ENCODE assay signal across 19 cellular contexts in genomic region chr1:68973459-68974244, GRCh38.
DNase-seq lines count a peak whose midpoint lies in the region; ATAC-seq, FAIRE-seq and TF ChIP-seq lines count a peak whose summit lies in the region.
"Had no signal": no experiment of that assay in that cellular context is flagged by ENCODE, and none has a peak within 500 bp of the region (broad histone marks: within the 10 kb centered on the region; RNA-seq: fewer than 3 reads in every experiment).

No MANE protein-coding gene starts in this region.

- H3K36me3 ChIP-seq in neuronal stem cell (replicated peaks in 1 of 2; ENCODE audit: control insufficient read depth in 2 of 2, insufficient read depth in 2 of 2, low read length in 2 of 2), result no peaks in the 10 kb centered on the region
- no peaks in the 10 kb centered on the region for H3K36me3 ChIP-seq in CD4-positive, alpha-beta memory T cell (ENCODE audit: insufficient read depth, low read length)
- H3K36me3 ChIP-seq: BLaER1 had no signal

- POLR2A ChIA-PET in CD4-positive, alpha-beta memory T cell (lab: Charles Lee; ENCODE audit: partially characterized antibody), result no interaction called here

- no peaks in the 10 kb centered on the region for H3K4me1 Mint-ChIP-seq in CD4-positive, alpha-beta memory T cell
- H3K4me1 Mint-ChIP-seq: stimulated activated naive CD8-positive, alpha-beta T cell treated with anti-CD3 and anti-CD28 coated beads, Interleukin-15, amount 100 ng/mL, for 72 hours had no signal

- no peak overlapping the region for H3K14ac ChIP-seq in neuronal stem cell (ENCODE audit: low read length)

- TF ChIP-seq CTCF in epithelial cell of esophagus (IDR thresholded peaks at IDR 0.05; ENCODE audit: insufficient read depth, low read depth, low read length, missing control alignments), result no peak

- ATAC-seq in GM21515 (IDR thresholded peaks at IDR 0.05; ENCODE audit: unreplicated experiment) (no peak), HG02678 (IDR thresholded peaks at IDR 0.05; ENCODE audit: unreplicated experiment) (no peak)
- ATAC-seq: stimulated activated naive CD8-positive, alpha-beta T cell treated with anti-CD3 and anti-CD28 coated beads, Interleukin-15, amount 100 ng/mL, for 72 hours had no signal

- H3K27ac Mint-ChIP-seq in CD4-positive, alpha-beta memory T cell, result no peak overlapping the region
- H3K27ac Mint-ChIP-seq: HFFc6; stimulated activated naive CD8-positive, alpha-beta T cell treated with anti-CD3 and anti-CD28 coated beads, Interleukin-15, amount 100 ng/mL, for 72 hours had no signal

- H3K4me3 ChIP-seq in epithelial cell of esophagus (ENCODE audit: low read length), result no peak overlapping the region
- H3K4me3 ChIP-seq in neuronal stem cell (ENCODE audit: low read length in 2 of 2), result no peak overlapping the region
- H3K4me3 ChIP-seq in CD4-positive, alpha-beta memory T cell (ENCODE audit: low read length in 2 of 2), result no peak overlapping the region
- H3K4me3 ChIP-seq: BLaER1, skin epidermis had no signal

- WGBS in neuronal stem cell (ENCODE audit: extremely low coverage in 2 of 2, insufficient read length in 2 of 2, insufficient replicate concordance in 1 of 2), 2 donors, result no CpG with 5 or more reads among the region's 6 CpGs

- H3K36me3 Mint-ChIP-seq in CD4-positive, alpha-beta memory T cell, result no peaks in the 10 kb centered on the region

- no peak overlapping the region for H2BK12ac ChIP-seq in neuronal stem cell (ENCODE audit: low read length)

- peak; percentile 46 for DNase-seq in Daoy (ENCODE audit: low read depth)
- DNase-seq in RCC 7860 (ENCODE audit: low spot score), result peak; percentile 27
- DNase-seq in epithelial cell of esophagus (ENCODE audit: low read depth), result peak; percentile 72
- no peak for DNase-seq in neuronal stem cell (ENCODE audit: low spot score)
- DNase-seq in CD4-positive, alpha-beta memory T cell, result no peak
- DNase-seq in NCI-H1048 (lab: John Stamatoyannopoulos, UW), result no peak
- DNase-seq: activated CD4-positive, alpha-beta T cell treated with anti-CD3 and anti-CD28 coated beads for 4 hours; activated T-cell treated with anti-CD3 and anti-CD28 coated beads, Interleukin-2, amount 50 U/mL, for 1 hour; dermis blood vessel endothelial cell; DMS79 treated with DMSO at 0.1 percent for 48 hours; foreskin melanocyte; HFFc6; NCI-H2107; Right ventricle myocardium superior; stimulated activated naive CD8-positive, alpha-beta T cell treated with anti-CD3 and anti-CD28 coated beads, Interleukin-15, amount 100 ng/mL, for 72 hours had no signal

- peaks cover 0 to 11% (median 2%) of the 10 kb centered on the region in 8 donors for H3K9me3 Mint-ChIP-seq in CD4-positive, alpha-beta memory T cell
- H3K9me3 Mint-ChIP-seq: stimulated activated naive CD8-positive, alpha-beta T cell treated with anti-CD3 and anti-CD28 coated beads, Interleukin-15, amount 100 ng/mL, for 72 hours had no signal

- H3K4me1 ChIP-seq in neuronal stem cell (ENCODE audit: control insufficient read depth in 2 of 2, insufficient read depth in 1 of 2, low read depth in 1 of 2, low read length in 2 of 2), result peaks cover 11 to 33% of the 10 kb centered on the region in 2 donors
- no peaks in the 10 kb centered on the region for H3K4me1 ChIP-seq in CD4-positive, alpha-beta memory T cell (ENCODE audit: insufficient read depth, low read length)

- peak overlapping the region; percentile 32 for H2AFZ ChIP-seq in neuronal stem cell (ENCODE audit: low read length)

- CTCF ChIA-PET in CD4-positive, alpha-beta memory T cell (lab: Charles Lee; ENCODE audit: partially characterized antibody), result no interaction called here

- H3K4ac ChIP-seq in neuronal stem cell (ENCODE audit: low read length), result no peak overlapping the region

- H3K27me3 ChIP-seq in neuronal stem cell (ENCODE audit: control insufficient read depth in 3 of 3, insufficient read depth in 3 of 3, low read depth in 1 of 3, low read length in 3 of 3), result no peaks in the 10 kb centered on the region
- H3K27me3 ChIP-seq in CD4-positive, alpha-beta memory T cell (ENCODE audit: insufficient read depth, low read length), result no peaks in the 10 kb centered on the region
- H3K27me3 ChIP-seq: BLaER1 had no signal

- H3K4me3 Mint-ChIP-seq in CD4-positive, alpha-beta memory T cell, result no peak overlapping the region
- H3K4me3 Mint-ChIP-seq: HFFc6; stimulated activated naive CD8-positive, alpha-beta T cell treated with anti-CD3 and anti-CD28 coated beads, Interleukin-15, amount 100 ng/mL, for 72 hours had no signal

- no peak overlapping the region for H2AK5ac ChIP-seq in neuronal stem cell (ENCODE audit: low read depth, low read length)

- H3K9ac ChIP-seq in neuronal stem cell (ENCODE audit: low read depth, low read length, poor library complexity), result no peak overlapping the region
- H3K9ac ChIP-seq: BLaER1 had no signal

- no peak overlapping the region for H2BK15ac ChIP-seq in neuronal stem cell (ENCODE audit: low read length)

- H2BK5ac ChIP-seq in neuronal stem cell (ENCODE audit: low read length), result no peak overlapping the region

- no peak overlapping the region for H3K4me2 ChIP-seq in neuronal stem cell (ENCODE audit: insufficient read depth, low read length, poor library complexity, severe bottlenecking)
- H3K4me2 ChIP-seq: BLaER1 had no signal

- no peak overlapping the region for H4K91ac ChIP-seq in neuronal stem cell (ENCODE audit: low read depth, low read length, poor library complexity)

- H2BK120ac ChIP-seq in neuronal stem cell (ENCODE audit: low read depth, low read length), result no peak overlapping the region

- intact Hi-C loops in CD4-positive, alpha-beta memory T cell (cut with micrococcal nuclease), result no loop called here

- H4K8ac ChIP-seq in neuronal stem cell (ENCODE audit: low read depth, low read length), result no peak overlapping the region

- no peaks in the 10 kb centered on the region for H3K9me3 ChIP-seq in neuronal stem cell (replicated peaks in 1 of 2; ENCODE audit: control insufficient read depth in 2 of 2, insufficient read depth in 1 of 2, low read depth in 1 of 2, low read length in 2 of 2)
- no peaks in the 10 kb centered on the region for H3K9me3 ChIP-seq in CD4-positive, alpha-beta memory T cell (ENCODE audit: control insufficient read depth in 1 of 2, low read length in 2 of 2)
- H3K9me3 ChIP-seq: BLaER1 had no signal

- H3K27me3 Mint-ChIP-seq in CD4-positive, alpha-beta memory T cell, result no peaks in the 10 kb centered on the region
- H3K27me3 Mint-ChIP-seq: stimulated activated naive CD8-positive, alpha-beta T cell treated with anti-CD3 and anti-CD28 coated beads, Interleukin-15, amount 100 ng/mL, for 72 hours had no signal

- H3K23ac ChIP-seq in neuronal stem cell (ENCODE audit: low read depth, low read length, poor library complexity), result no peak overlapping the region

- no peak overlapping the region for H3K27ac ChIP-seq in neuronal stem cell (replicated peaks; ENCODE audit: low read length)
- no peak overlapping the region for H3K27ac ChIP-seq in CD4-positive, alpha-beta memory T cell (ENCODE audit: low read depth, low read length)
- H3K27ac ChIP-seq: BLaER1, skin epidermis had no signal

- H3K18ac ChIP-seq in neuronal stem cell (ENCODE audit: low read length), result no peak overlapping the region

- no peaks in the 10 kb centered on the region for H3K79me1 ChIP-seq in neuronal stem cell (ENCODE audit: low read depth, low read length)

- FAIRE-seq in RCC 7860 (lab: Jason Lieb, UNC), result peak; percentile 49

Comparison
In these comparisons a context has a peak if more than half of its experiments do, and no peak if none do; other contexts are left out.
1. DNase-seq: peak in Daoy (single experiment), RCC 7860 (single experiment) and epithelial cell of esophagus (single experiment); none in neuronal stem cell (single experiment), CD4-positive, alpha-beta memory T cell (0 of 5) and NCI-H1048 (single experiment).